Comparison of ENCODE assay signal across 1 cellular context in genomic region chr4:2836391-2836859, GRCh38.
TF ChIP-seq lines count a peak whose summit lies in the region.

No MANE protein-coding gene starts in this region.

TF ChIP-seq in HepG2, 621 proteins besides CTCF, POLR2A, EP300 and RAD21:
- TF ChIP-seq RBM22 (optimal IDR thresholded peaks at IDR 0.05; ENCODE audit: low read length) (peak; percentile 82), ZNF598 (CRISPR knock-in tag; IDR thresholded peaks at IDR 0.05; ENCODE audit: borderline replicate concordance) (no peak), ZNF629 (CRISPR knock-in tag; conservative IDR thresholded peaks at IDR 0.05) (peak; percentile 57; the same call in 1 of the 2 replicates)
